Comparison of ENCODE assay signal across 19 cellular contexts in genomic region chr2:174108579-174108978, GRCh38.
DNase-seq lines count a peak whose midpoint lies in the region; ATAC-seq, FAIRE-seq and TF ChIP-seq lines count a peak whose summit lies in the region.
"Had no signal": no experiment of that assay in that cellular context is flagged by ENCODE, and none has a peak within 500 bp of the region (broad histone marks: within the 10 kb centered on the region; RNA-seq: fewer than 3 reads in every experiment).

No MANE protein-coding gene starts in this region.

- TF ChIP-seq POLR2A in GM12891 (IDR thresholded peaks at IDR 0.05; ENCODE audit: low read depth, low read length) = no peak
- TF ChIP-seq POLR2A in H1 (IDR thresholded peaks at IDR 0.05; ENCODE audit: control extremely low read depth in 1 of 2, low read depth in 2 of 2, low read length in 2 of 2) = no peak

- no peak overlapping the region for H3K23ac ChIP-seq in H1 (ENCODE audit: insufficient read length)

- H3K4me1 ChIP-seq in H1 (replicated peaks in 1 of 4; ENCODE audit: control insufficient read depth in 3 of 4, insufficient read depth in 4 of 4, low read length in 3 of 4) = peaks cover 0 to 9% (median 4%) of the 10 kb centered on the region in 4 experiments; a peak in 4 of 7 replicates

- H2BK120ac ChIP-seq in H1 (replicated peaks; ENCODE audit: low read depth, low read length) = no peak overlapping the region

- H3K36me3 Mint-ChIP-seq in stimulated activated effector memory CD8-positive, alpha-beta T cell treated with anti-CD3 and anti-CD28 coated beads, Interleukin-12 subunit alpha, Interleukin-12 subunit beta, amount 100 ng/mL, for 72 hours = no peaks in the 10 kb centered on the region
- no peaks in the 10 kb centered on the region for H3K36me3 Mint-ChIP-seq in nephron progenitor cell (ENCODE audit: low read depth)

- no peak overlapping the region for H3K4me3 Mint-ChIP-seq in stimulated activated effector memory CD8-positive, alpha-beta T cell treated with anti-CD3 and anti-CD28 coated beads, Interleukin-12 subunit alpha, Interleukin-12 subunit beta, amount 100 ng/mL, for 72 hours
- H3K4me3 Mint-ChIP-seq in nephron progenitor cell = no peak overlapping the region
- H3K4me3 Mint-ChIP-seq: CD14-positive monocyte; CD8-positive, alpha-beta T cell; HFFc6; IgD-negative memory B cell had no signal

- no peaks in the 10 kb centered on the region for H3K27me3 ChIP-seq in H1 (replicated peaks in 1 of 4; ENCODE audit: control insufficient read depth in 3 of 4, extremely low read depth in 1 of 4, insufficient read depth in 3 of 4, low read length in 3 of 4)

- H3K14ac ChIP-seq in H1 (ENCODE audit: insufficient read length) = no peak overlapping the region

- H3K23me2 ChIP-seq in H1 (ENCODE audit: low read depth, low read length) = no peaks in the 10 kb centered on the region

- no peak for TF ChIP-seq RAD21 in H1 (IDR thresholded peaks at IDR 0.05 in 1 of 2, conservative IDR thresholded peaks at IDR 0.05 in 1 of 2; ENCODE audit: low read depth in 2 of 2, low read length in 2 of 2)

- H3K18ac ChIP-seq in H1 (ENCODE audit: extremely low read depth, low read length) = no peak overlapping the region

- H3K56ac ChIP-seq in H1 (replicated peaks; ENCODE audit: insufficient read length, low read depth, low read length) = no peak overlapping the region

- peak; percentile 45 for ATAC-seq in stimulated activated effector memory CD8-positive, alpha-beta T cell treated with anti-CD3 and anti-CD28 coated beads, Interleukin-12 subunit alpha, Interleukin-12 subunit beta, amount 100 ng/mL, for 72 hours
- no peak for ATAC-seq in HG03439 (IDR thresholded peaks at IDR 0.05; ENCODE audit: unreplicated experiment)
- no peak for ATAC-seq in HG02938 (IDR thresholded peaks at IDR 0.05; ENCODE audit: unreplicated experiment)
- ATAC-seq: CD8-positive, alpha-beta T cell had no signal

- H3K4ac ChIP-seq in H1 (replicated peaks; ENCODE audit: insufficient read length, low read depth, low read length) = no peak overlapping the region

- CTCF ChIA-PET in H1 (lab: Charles Lee; ENCODE audit: partially characterized antibody) = interaction anchor here (0.6 kb wide), 1 partner anchor 1282 kb away, joined by 3 read pairs; no protein-coding TSS in a partner anchor

- DNase-seq in GM12891 (ENCODE audit: insufficient read length, low spot score) (no peak), NCI-H146 treated with DMSO at 0.1 percent for 48 hours (lab: John Stamatoyannopoulos, UW; ENCODE audit: unreplicated experiment) (peak; percentile 80), H1 (ENCODE audit: low read depth in 1 of 2, low spot score in 2 of 2) (no peak), nephron progenitor cell (no peak)
- DNase-seq in stimulated activated effector memory CD8-positive, alpha-beta T cell treated with anti-CD3 and anti-CD28 coated beads, Interleukin-12 subunit alpha, Interleukin-12 subunit beta, amount 100 ng/mL, for 72 hours (ENCODE audit: low spot score in 2 of 2) = no peak
- DNase-seq: CD8-positive, alpha-beta T cell; COR-L47; DMS153; DMS79 treated with DMSO at 0.1 percent for 48 hours; EL; GOT3; HCEC 1CT; HFFc6 had no signal

- H4K20me1 ChIP-seq in H1 (replicated peaks in 1 of 2; ENCODE audit: control insufficient read depth in 1 of 2, insufficient read depth in 2 of 2, low read length in 2 of 2) = no peaks in the 10 kb centered on the region

- no peak overlapping the region for H3K27ac Mint-ChIP-seq in stimulated activated effector memory CD8-positive, alpha-beta T cell treated with anti-CD3 and anti-CD28 coated beads, Interleukin-12 subunit alpha, Interleukin-12 subunit beta, amount 100 ng/mL, for 72 hours
- H3K27ac Mint-ChIP-seq in nephron progenitor cell = no peak overlapping the region
- H3K27ac Mint-ChIP-seq: CD14-positive monocyte; CD8-positive, alpha-beta T cell; HFFc6; IgD-negative memory B cell had no signal

- H2AK5ac ChIP-seq in H1 (ENCODE audit: low read depth, low read length) = no peak overlapping the region

- no peak overlapping the region for H2BK12ac ChIP-seq in H1 (ENCODE audit: low read depth, low read length)

- H3K27ac ChIP-seq in H1 (ENCODE audit: low read depth, low read length) = no peak overlapping the region

- no peaks in the 10 kb centered on the region for H3K9me3 ChIP-seq in H1 (ENCODE audit: insufficient read depth in 2 of 2, low read depth in 1 of 2, low read length in 1 of 2)

- H3K4me1 Mint-ChIP-seq in stimulated activated effector memory CD8-positive, alpha-beta T cell treated with anti-CD3 and anti-CD28 coated beads, Interleukin-12 subunit alpha, Interleukin-12 subunit beta, amount 100 ng/mL, for 72 hours = peaks cover 3% of the 10 kb centered on the region
- H3K4me1 Mint-ChIP-seq in nephron progenitor cell = no peaks in the 10 kb centered on the region
- H3K4me1 Mint-ChIP-seq: IgD-negative memory B cell had no signal

- H2BK20ac ChIP-seq in H1 (ENCODE audit: low read length) = no peak overlapping the region

- H3K36me3 ChIP-seq in H1 (ENCODE audit: control insufficient read depth in 2 of 4, insufficient read depth in 4 of 4, low read length in 3 of 4) = no peaks in the 10 kb centered on the region

- H2BK15ac ChIP-seq in H1 (ENCODE audit: low read length) = no peak overlapping the region

- TF ChIP-seq EP300 in H1 (IDR thresholded peaks at IDR 0.05; ENCODE audit: borderline replicate concordance in 1 of 2, low read depth in 2 of 2, low read length in 2 of 2) = no peak

- POLR2A ChIA-PET in H1 (lab: Charles Lee; ENCODE audit: partially characterized antibody) = interaction anchor here (1.2 kb wide), 1 partner anchor 8 kb away, joined by 4 read pairs; no protein-coding TSS in a partner anchor

- H3K79me1 ChIP-seq in H1 (ENCODE audit: low read depth, low read length) = no peaks in the 10 kb centered on the region

- no peak overlapping the region for H2BK5ac ChIP-seq in H1 (ENCODE audit: low read depth, low read length)

- H3K79me2 ChIP-seq in H1 (ENCODE audit: control insufficient read depth in 1 of 2, insufficient read depth in 2 of 2, low read length in 2 of 2) = no peaks in the 10 kb centered on the region

- no peak overlapping the region for H3K4me3 ChIP-seq in H1 (ENCODE audit: extremely low read depth in 1 of 4, insufficient read depth in 2 of 4, low read depth in 3 of 4, low read length in 4 of 4)

- H4K8ac ChIP-seq in H1 (ENCODE audit: extremely low read depth, insufficient read depth, low read length) = no peak overlapping the region

- no peak overlapping the region for H2AFZ ChIP-seq in H1 (ENCODE audit: low read length)

- H3K4me2 ChIP-seq in H1 (ENCODE audit: insufficient read depth in 1 of 2, low read depth in 2 of 2, low read length in 2 of 2) = no peak overlapping the region

- FAIRE-seq in GM12891 (lab: Jason Lieb, UNC) (peak; percentile 48), H1 (lab: Jason Lieb, UNC) (peak; percentile 39)
- FAIRE-seq: GM12892, GM19239 had no signal

- H4K5ac ChIP-seq in H1 (ENCODE audit: insufficient read length, low read depth, low read length) = no peak overlapping the region

- TF ChIP-seq CTCF in H1 (IDR thresholded peaks at IDR 0.05; ENCODE audit: control extremely low read depth in 1 of 3, insufficient read depth in 1 of 3, low read depth in 1 of 3, low read length in 3 of 3) (no peak), nephron progenitor cell (IDR thresholded peaks at IDR 0.05) (no peak)

- WGBS in H1 (ENCODE audit: extremely low coverage in 1 of 2, insufficient coverage in 1 of 2, insufficient read length in 1 of 2, insufficient replicate concordance in 2 of 2, low coverage in 1 of 2, low lambda C conversion rate in 2 of 2, missing lambda C conversion rate in 1 of 2), 2 experiments = 92% methylated on average over 1 of the region's 1 CpG; no CpG with 5 or more reads in 1 of the 2 experiments

- no peaks in the 10 kb centered on the region for H3K27me3 Mint-ChIP-seq in nephron progenitor cell (ENCODE audit: low read depth, poor library complexity)
- H3K27me3 Mint-ChIP-seq: IgD-negative memory B cell had no signal

- H3K9me3 Mint-ChIP-seq in stimulated activated effector memory CD8-positive, alpha-beta T cell treated with anti-CD3 and anti-CD28 coated beads, Interleukin-12 subunit alpha, Interleukin-12 subunit beta, amount 100 ng/mL, for 72 hours = no peaks in the 10 kb centered on the region
- no peaks in the 10 kb centered on the region for H3K9me3 Mint-ChIP-seq in nephron progenitor cell
- H3K9me3 Mint-ChIP-seq: CD8-positive, alpha-beta T cell; HFFc6; IgD-negative memory B cell had no signal

- H4K91ac ChIP-seq in H1 (replicated peaks; ENCODE audit: insufficient read length, low read length) = no peak overlapping the region

- no peak overlapping the region for H3K9ac ChIP-seq in H1 (replicated peaks in 1 of 4; ENCODE audit: extremely low read depth in 1 of 4, low read depth in 3 of 4, low read length in 3 of 4)

TF ChIP-seq in GM12891, 5 proteins besides CTCF, POLR2A, EP300 and RAD21:
- TF ChIP-seq POLR2AphosphoS5 (IDR thresholded peaks at IDR 0.05; ENCODE audit: low read depth, low read length) = no peak
- TF ChIP-seq PAX5 (IDR thresholded peaks at IDR 0.05; ENCODE audit: insufficient read depth, low read length, severe bottlenecking) = no peak
- TF ChIP-seq TAF1 (IDR thresholded peaks at IDR 0.05; ENCODE audit: low read depth, low read length) = no peak
- no peak for TF ChIP-seq POU2F2 (IDR thresholded peaks at IDR 0.05; ENCODE audit: low read depth, low read length)
- TF ChIP-seq SPI1 (IDR thresholded peaks at IDR 0.05; ENCODE audit: low read depth, low read length) = no peak

TF ChIP-seq in H1, 55 proteins besides CTCF, POLR2A, EP300 and RAD21 (continues in another document):
- TF ChIP-seq SP4 (IDR thresholded peaks at IDR 0.05; ENCODE audit: low read length) = no peak
- no peak for TF ChIP-seq JUND (IDR thresholded peaks at IDR 0.05; ENCODE audit: low read length)
- no peak for TF ChIP-seq SIX5 (IDR thresholded peaks at IDR 0.05; ENCODE audit: low read depth, low read length)
- TF ChIP-seq EZH2 (IDR thresholded peaks at IDR 0.05; ENCODE audit: low read depth, low read length, severe bottlenecking) = no peak
- TF ChIP-seq SRF (IDR thresholded peaks at IDR 0.05; ENCODE audit: low read depth, low read length) = no peak
- TF ChIP-seq NANOG (IDR thresholded peaks at IDR 0.05; ENCODE audit: insufficient read depth, low read depth, low read length, poor library complexity, severe bottlenecking) = no peak
- no peak for TF ChIP-seq HDAC6 (IDR thresholded peaks at IDR 0.05; ENCODE audit: low read depth, low read length)
- no peak for TF ChIP-seq RXRA (IDR thresholded peaks at IDR 0.05; ENCODE audit: insufficient read depth, low read depth, low read length)
- no peak for TF ChIP-seq CHD1 (IDR thresholded peaks at IDR 0.05; ENCODE audit: low read depth, low read length)
- TF ChIP-seq SIN3A (conservative IDR thresholded peaks at IDR 0.05 in 1 of 2, IDR thresholded peaks at IDR 0.05 in 1 of 2; ENCODE audit: low read depth in 1 of 2, low read length in 2 of 2) = no peak
- no peak for TF ChIP-seq GABPA (IDR thresholded peaks at IDR 0.05; ENCODE audit: borderline replicate concordance, insufficient read depth, low read length)
- no peak for TF ChIP-seq SP1 (IDR thresholded peaks at IDR 0.05; ENCODE audit: low read depth, low read length)
- TF ChIP-seq TBP (IDR thresholded peaks at IDR 0.05; ENCODE audit: low read depth, low read length) = no peak
- TF ChIP-seq EGR1 (IDR thresholded peaks at IDR 0.05; ENCODE audit: borderline replicate concordance, low read depth, low read length) = no peak
- TF ChIP-seq TAF1 (IDR thresholded peaks at IDR 0.05; ENCODE audit: low read depth, low read length) = no peak
